ENCODE assay signal across 16 cellular contexts in the genomic region with DNA sequence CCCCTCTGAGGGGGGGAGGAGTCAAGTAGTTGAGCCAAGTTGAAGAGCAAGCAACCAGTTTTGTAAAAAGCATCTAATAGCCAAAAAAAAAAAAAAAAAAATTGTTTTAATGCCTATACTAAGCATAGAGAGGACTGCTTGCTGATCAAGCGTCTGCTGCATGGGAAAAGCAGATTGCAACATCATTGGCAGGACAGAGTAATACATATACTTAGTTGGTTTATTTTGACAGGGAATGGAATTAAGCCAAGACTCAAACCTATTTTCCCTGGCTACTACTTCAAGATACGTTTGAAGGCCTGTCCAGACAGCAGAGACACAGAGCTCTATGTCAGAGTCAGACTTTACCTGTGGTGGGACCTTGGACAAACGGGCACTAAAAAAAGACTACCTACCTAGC.
DNase-seq lines count a peak whose midpoint lies in the region; ATAC-seq and TF ChIP-seq lines count a peak whose summit lies in the region.
"Had no signal": no experiment of that assay in that cellular context is flagged by ENCODE, and none has a peak within 500 bp of the region (broad histone marks: within the 10 kb centered on the region; RNA-seq: fewer than 3 reads in every experiment).

No MANE protein-coding gene starts in this region.

- H3K4me2 ChIP-seq in SU-DHL-6 (ENCODE audit: low read depth, low read length, poor library complexity, severe bottlenecking): peak overlapping the region; percentile 87
- H3K4me2 ChIP-seq in mesenchymal stem cell (ENCODE audit: low read length, poor library complexity, severe bottlenecking): no peak overlapping the region

- no peaks in the 10 kb centered on the region for H3K9me3 ChIP-seq in SU-DHL-6 (ENCODE audit: insufficient read depth, low read length)
- no peaks in the 10 kb centered on the region for H3K9me3 ChIP-seq in esophagus squamous epithelium
- no peaks in the 10 kb centered on the region for H3K9me3 ChIP-seq in mesenchymal stem cell (ENCODE audit: control insufficient read depth, low read length)
- H3K9me3 ChIP-seq in aorta (ENCODE audit: control insufficient read depth, low read length): no peaks in the 10 kb centered on the region
- H3K9me3 ChIP-seq: lower lobe of right lung, ovary, suprapubic skin had no signal

- H4K8ac ChIP-seq in mesenchymal stem cell (ENCODE audit: low read length): no peak overlapping the region

- H3K9me2 ChIP-seq in SU-DHL-6 (replicated peaks; ENCODE audit: insufficient read depth, low read length): no peaks in the 10 kb centered on the region

- DNase-seq in HL-60 (ENCODE audit: low read depth in 1 of 2, low spot score in 1 of 2) (no peak), esophagus squamous epithelium (lab: John Stamatoyannopoulos, UW) (no peak), mesenchymal stem cell (no peak), aorta (no peak), Right ventricle myocardium inferior (ENCODE audit: missing footprints) (no peak), HUDEP-2 (lab: John Stamatoyannopoulos, UW; ENCODE audit: unreplicated experiment in 76 of 76) (no peak)
- DNase-seq: activated CD4-positive, alpha-beta memory T cell treated with anti-CD3 and anti-CD28 coated beads, Interleukin-2, amount 10 ng/mL, durations not matched to agents 7 days and 5 days; lower lobe of right lung; NCI-H1105 treated with DMSO at 0.1 percent for 48 hours; NCI-H2171 treated with DMSO at 0.1 percent for 48 hours; ovary; small intestine; stimulated activated CD4-positive, alpha-beta T cell treated with anti-CD3 and anti-CD28 coated beads, Interleukin-4, amount 100 ng/mL, for 24 hours had no signal

- H3K36me3 ChIP-seq in SU-DHL-6 (ENCODE audit: low read length): no peaks in the 10 kb centered on the region
- H3K36me3 ChIP-seq in esophagus squamous epithelium: peaks cover 0 to 22% (median 0%) of the 10 kb centered on the region in 3 donors
- H3K36me3 ChIP-seq in mesenchymal stem cell (ENCODE audit: control insufficient read depth in 1 of 2, insufficient read depth in 2 of 2, low read depth in 1 of 2, low read length in 2 of 2): peaks cover 0 to 4% of the 10 kb centered on the region in 2 experiments
- H3K36me3 ChIP-seq in aorta (ENCODE audit: control insufficient read depth in 1 of 2, insufficient read depth in 2 of 2, low read length in 1 of 2): no peaks in the 10 kb centered on the region
- H3K36me3 ChIP-seq: lower lobe of right lung, ovary, suprapubic skin had no signal

- H3K27me3 ChIP-seq in HL-60 (ENCODE audit: insufficient read depth, poor library complexity, severe bottlenecking) (no peaks in the 10 kb centered on the region), SU-DHL-6 (ENCODE audit: low read length) (no peaks in the 10 kb centered on the region), esophagus squamous epithelium (peaks cover 0 to 43% (median 0%) of the 10 kb centered on the region in 4 donors), mesenchymal stem cell (ENCODE audit: control insufficient read depth in 1 of 2, insufficient read depth in 1 of 2, low read length in 2 of 2) (no peaks in the 10 kb centered on the region), aorta (ENCODE audit: control insufficient read depth in 1 of 2, insufficient read depth in 2 of 2, low read length in 1 of 2) (no peaks in the 10 kb centered on the region)
- H3K27me3 ChIP-seq: ovary had no signal

- TF ChIP-seq POLR2A in esophagus squamous epithelium (IDR thresholded peaks at IDR 0.05): no peak

- H2AK5ac ChIP-seq in mesenchymal stem cell (ENCODE audit: low read length, severe bottlenecking): no peak overlapping the region

- no peak overlapping the region for H2BK12ac ChIP-seq in mesenchymal stem cell (ENCODE audit: low read length in 2 of 2)

- ATAC-seq in aorta (ENCODE audit: low FRiP score): no peak
- no peak for ATAC-seq in Right ventricle myocardium inferior
- ATAC-seq: lower lobe of right lung had no signal

- H3K79me2 ChIP-seq in SU-DHL-6 (ENCODE audit: insufficient read depth, low read length): peaks cover 14% of the 10 kb centered on the region

- H3K27ac ChIP-seq in 22Rv1: peak overlapping the region; percentile 90; the same call in 1 of the 2 replicates
- peak overlapping the region; percentile 93; the same call in 1 of the 2 replicates for H3K27ac ChIP-seq in HL-60 (replicated peaks)
- no peak overlapping the region for H3K27ac ChIP-seq in SU-DHL-6 (ENCODE audit: low read depth, low read length)
- peak overlapping the region in 3 of 4 donors; percentile 93 to 95 (median 95) for H3K27ac ChIP-seq in esophagus squamous epithelium
- H3K27ac ChIP-seq in mesenchymal stem cell (ENCODE audit: low read length, poor library complexity, severe bottlenecking): no peak overlapping the region
- no peak overlapping the region for H3K27ac ChIP-seq in aorta (ENCODE audit: low read depth in 1 of 2, low read length in 2 of 2)
- H3K27ac ChIP-seq: lower lobe of right lung, ovary had no signal

- intact Hi-C loops in esophagus squamous epithelium (cut with DNase I) (no loop called here), aorta (cut with DNase I) (no loop called here), Right ventricle myocardium inferior (cut with DNase I) (no loop called here)

- H3K4ac ChIP-seq in mesenchymal stem cell (ENCODE audit: low read depth in 1 of 2, low read length in 2 of 2): no peak overlapping the region

- H3K23ac ChIP-seq in mesenchymal stem cell (ENCODE audit: low read length in 2 of 2): no peak overlapping the region

- H3K14ac ChIP-seq in mesenchymal stem cell (ENCODE audit: low read length in 2 of 2): no peak overlapping the region

- no peak for TF ChIP-seq CTCF in 22Rv1 (IDR thresholded peaks at IDR 0.05)
- no peak for TF ChIP-seq CTCF in HL-60 (IDR thresholded peaks at IDR 0.05; ENCODE audit: insufficient read depth, low read length)
- TF ChIP-seq CTCF in SU-DHL-6 (IDR thresholded peaks at IDR 0.05; ENCODE audit: insufficient read depth, low read length, poor library complexity, severe bottlenecking): no peak
- no peak for TF ChIP-seq CTCF in esophagus squamous epithelium (IDR thresholded peaks at IDR 0.05)

- H2AFZ ChIP-seq in SU-DHL-6 (ENCODE audit: low read depth, low read length, severe bottlenecking) (peak overlapping the region; percentile 73), mesenchymal stem cell (ENCODE audit: low read depth, low read length) (no peak overlapping the region)

- H3K18ac ChIP-seq in mesenchymal stem cell (ENCODE audit: low read depth in 1 of 2, low read length in 2 of 2): no peak overlapping the region

- H2BK15ac ChIP-seq in mesenchymal stem cell (ENCODE audit: low read depth, poor library complexity, severe bottlenecking): no peak overlapping the region

- peaks cover 5% of the 10 kb centered on the region for H3K79me1 ChIP-seq in mesenchymal stem cell (replicated peaks; ENCODE audit: low read length, poor library complexity, severe bottlenecking)

- no peak overlapping the region for H2BK120ac ChIP-seq in mesenchymal stem cell (ENCODE audit: low read depth, low read length)

- H3K4me3 ChIP-seq in HL-60 (replicated peaks; ENCODE audit: insufficient read depth, low read length) (no peak overlapping the region), SU-DHL-6 (ENCODE audit: insufficient read depth, low read length, poor library complexity, severe bottlenecking) (no peak overlapping the region), esophagus squamous epithelium (no peak overlapping the region), mesenchymal stem cell (ENCODE audit: insufficient read depth in 1 of 2, low read depth in 1 of 2, low read length in 2 of 2) (no peak overlapping the region), aorta (ENCODE audit: low read length in 2 of 2) (no peak overlapping the region)
- H3K4me3 ChIP-seq: ovary, suprapubic skin had no signal

- H4K91ac ChIP-seq in mesenchymal stem cell (ENCODE audit: low read length): no peak overlapping the region

- H3K9ac ChIP-seq in SU-DHL-6 (ENCODE audit: low read length) (no peak overlapping the region), mesenchymal stem cell (ENCODE audit: low read length) (no peak overlapping the region)

- WGBS in esophagus squamous epithelium, 2 donors: 27 to 30% methylated on average over 3 of the region's 3 CpGs
- WGBS in mesenchymal stem cell: 70% methylated on average over 3 of the region's 3 CpGs
- 34 to 46% methylated on average over 3 of the region's 3 CpGs for WGBS in aorta, 2 donors

- H3K4me1 ChIP-seq in esophagus squamous epithelium (peaks cover 21 to 57% (median 30%) of the 10 kb centered on the region in 3 donors), mesenchymal stem cell (ENCODE audit: control insufficient read depth, insufficient read depth, low read depth, low read length) (peaks cover 27% of the 10 kb centered on the region), aorta (ENCODE audit: control insufficient read depth in 1 of 2, insufficient read depth in 2 of 2, low read length in 2 of 2) (peaks cover 0 to 1% of the 10 kb centered on the region in 2 donors)

- no peak overlapping the region for H2BK5ac ChIP-seq in mesenchymal stem cell (ENCODE audit: low read depth, low read length, poor library complexity, severe bottlenecking)

- H3F3A ChIP-seq in SU-DHL-6 (ENCODE audit: insufficient read depth): peaks cover 32% of the 10 kb centered on the region

- H4K20me1 ChIP-seq in SU-DHL-6 (ENCODE audit: low read depth, low read length): no peaks in the 10 kb centered on the region

Comparison
In these comparisons a context has a peak if more than half of its experiments do, and no peak if none do; other contexts are left out.
1. H3K27ac ChIP-seq: peak in 22Rv1 (single experiment), HL-60 (single experiment) and esophagus squamous epithelium (3 of 4); none in SU-DHL-6 (single experiment), mesenchymal stem cell (single experiment) and aorta (0 of 2).